Comparison of ENCODE assay signal across 10 cellular contexts in genomic region chr16:67339453-67339852, GRCh38. TPM values are rescaled to one million over a fixed set of nuclear protein-coding genes. Genes with fewer than 3 reads are reported as not detected.
DNase-seq lines count a peak whose midpoint lies in the region; ATAC-seq and TF ChIP-seq lines count a peak whose summit lies in the region.
"Had no signal": no experiment of that assay in that cellular context is flagged by ENCODE, and none has a peak within 500 bp of the region (broad histone marks: within the 10 kb centered on the region; RNA-seq: fewer than 3 reads in every experiment).

No MANE protein-coding gene starts in this region.

- no peak overlapping the region for H3K27ac ChIP-seq in left ventricle myocardium inferior (replicated peaks)
- no peak overlapping the region for H3K27ac ChIP-seq in right atrium auricular region

- TF ChIP-seq CTCF in left ventricle myocardium inferior (IDR thresholded peaks at IDR 0.05; ENCODE audit: borderline replicate concordance) (peak; percentile 14), right atrium auricular region (IDR thresholded peaks at IDR 0.05) (peak in 1 of 2 donors; percentile 17), mucosa of descending colon (IDR thresholded peaks at IDR 0.05) (no peak)

- ATAC-seq in HG02970 (IDR thresholded peaks at IDR 0.05; ENCODE audit: low FRiP score, unreplicated experiment) (no peak), mucosa of descending colon (no peak), GM21526 (IDR thresholded peaks at IDR 0.05; ENCODE audit: low FRiP score, unreplicated experiment) (no peak)

- intact Hi-C loops in left ventricle myocardium inferior (cut with micrococcal nuclease) (no loop called here), mucosa of descending colon (cut with DNase I, micrococcal nuclease) (no loop called here)

- no peaks in the 10 kb centered on the region for H3K27me3 ChIP-seq in left ventricle myocardium inferior (ENCODE audit: low read depth)
- H3K27me3 ChIP-seq in right atrium auricular region = no peaks in the 10 kb centered on the region

- H3K4me1 ChIP-seq in left ventricle myocardium inferior = no peaks in the 10 kb centered on the region
- no peaks in the 10 kb centered on the region for H3K4me1 ChIP-seq in right atrium auricular region
- no peaks in the 10 kb centered on the region for H3K4me1 ChIP-seq in mucosa of descending colon (ENCODE audit: low read depth)

- H3K9me3 ChIP-seq in left ventricle myocardium inferior (replicated peaks) (peaks cover 11% of the 10 kb centered on the region), right atrium auricular region (no peaks in the 10 kb centered on the region), mucosa of descending colon (no peaks in the 10 kb centered on the region)

- H3K4me3 ChIP-seq in left ventricle myocardium inferior (no peak overlapping the region), right atrium auricular region (no peak overlapping the region), mucosa of descending colon (no peak overlapping the region)

- H3K36me3 ChIP-seq in left ventricle myocardium inferior = no peaks in the 10 kb centered on the region
- H3K36me3 ChIP-seq in right atrium auricular region = no peaks in the 10 kb centered on the region
- no peaks in the 10 kb centered on the region for H3K36me3 ChIP-seq in mucosa of descending colon (ENCODE audit: low read depth)

- DNase-seq in left ventricle myocardium inferior (no peak), right atrium auricular region (ENCODE audit: low spot score) (no peak), NCI-H226 (peak; percentile 16), dermis blood vessel endothelial cell (peak; percentile 54), mucosa of descending colon (no peak)
- no peak for DNase-seq in stimulated activated CD4-positive, alpha-beta T cell treated with anti-CD3 and anti-CD28 coated beads, Interleukin-1b, Interleukin-23, amount 100 ng/mL, for 48 hours
- DNase-seq: CD4-positive, CD25-positive, alpha-beta regulatory T cell; NCI-H1417 treated with DMSO at 0.1 percent for 48 hours had no signal

RNA-seq across cellular contexts. Expression of gene LRRC36, which starts 12.8 kb away (rescaled TPM):
- total RNA-seq in left ventricle myocardium inferior (not detected), right atrium auricular region (under 1 TPM; 0.33 to 0.43 TPM), dermis blood vessel endothelial cell (not detected in 2 replicates), mucosa of descending colon (1 to 10 TPM in 1 of 3 donors, under 1 TPM in 1, not detected in 1; 0.90 to 1.5 TPM)
- total RNA-seq: CD4-positive, CD25-positive, alpha-beta regulatory T cell had no signal

RNA-seq across cellular contexts. Expression of gene KCTD19, which starts 12.9 kb away (rescaled TPM):
- total RNA-seq in left ventricle myocardium inferior = not detected
- under 1 TPM in 1 of 2 donors, not detected in 1; 0.08 TPM for total RNA-seq in right atrium auricular region
- total RNA-seq in dermis blood vessel endothelial cell = under 0.01 TPM in 1 of 2 replicates, not detected in the other
- total RNA-seq in mucosa of descending colon = under 1 TPM in 1 of 3 donors, not detected in 2; 0.05 TPM
- total RNA-seq: CD4-positive, CD25-positive, alpha-beta regulatory T cell had no signal

RNA-seq across cellular contexts. Expression of gene TPPP3, which starts 53.8 kb away (rescaled TPM):
- total RNA-seq in left ventricle myocardium inferior (15.5 TPM), right atrium auricular region (10 to 100 TPM; 24.1 to 56.4 TPM), dermis blood vessel endothelial cell (0.19 TPM in 1 of 2 replicates, not detected in the other), mucosa of descending colon (10 to 100 TPM in 1 of 3 donors, 1 to 10 TPM in 2; 3.8 to 23.8 (median 4.8) TPM)
- total RNA-seq: CD4-positive, CD25-positive, alpha-beta regulatory T cell had no signal

Comparison
In these comparisons a context has a peak if more than half of its experiments do, and no peak if none do; other contexts are left out.
1. DNase-seq: peak in NCI-H226 (single experiment) and dermis blood vessel endothelial cell (single experiment); none in left ventricle myocardium inferior (single experiment), right atrium auricular region (single experiment), stimulated activated CD4-positive, alpha-beta T cell treated with anti-CD3 and anti-CD28 coated beads, Interleukin-1b, Interleukin-23, amount 100 ng/mL, for 48 hours (single experiment) and mucosa of descending colon (0 of 3).